1 cellular context compared by ENCODE assay signal in the genomic region with DNA sequence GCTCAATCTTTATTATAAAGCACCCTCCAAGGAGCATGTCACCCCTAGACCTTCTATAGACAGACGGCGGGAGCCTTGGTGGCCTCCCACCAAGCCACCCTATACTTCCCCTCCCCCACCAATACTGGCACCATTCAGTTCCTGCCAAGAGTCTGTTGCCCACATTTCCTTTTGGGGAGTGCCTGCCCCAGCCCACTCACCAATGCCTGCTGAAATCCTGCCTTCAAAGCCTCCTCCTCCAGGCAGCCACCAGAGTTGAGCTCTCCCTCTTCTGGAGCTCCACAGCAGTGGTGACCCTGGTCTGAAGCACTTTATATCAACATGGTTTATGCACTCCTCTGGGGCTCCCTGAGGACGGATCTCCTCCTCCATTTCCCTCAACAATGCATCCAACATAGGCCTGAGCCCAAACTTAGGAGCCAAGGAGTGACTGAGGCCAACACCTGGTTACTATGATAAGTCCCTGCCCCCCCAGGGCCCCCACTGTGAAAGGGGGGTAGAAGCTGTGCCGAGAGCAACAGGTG.
TF ChIP-seq lines count a peak whose summit lies in the region.

No MANE protein-coding gene starts in this region.

TF ChIP-seq in neural cell, 6 proteins besides CTCF, POLR2A, EP300 and RAD21 (continued from another document):
- TF ChIP-seq, protein P1, sequence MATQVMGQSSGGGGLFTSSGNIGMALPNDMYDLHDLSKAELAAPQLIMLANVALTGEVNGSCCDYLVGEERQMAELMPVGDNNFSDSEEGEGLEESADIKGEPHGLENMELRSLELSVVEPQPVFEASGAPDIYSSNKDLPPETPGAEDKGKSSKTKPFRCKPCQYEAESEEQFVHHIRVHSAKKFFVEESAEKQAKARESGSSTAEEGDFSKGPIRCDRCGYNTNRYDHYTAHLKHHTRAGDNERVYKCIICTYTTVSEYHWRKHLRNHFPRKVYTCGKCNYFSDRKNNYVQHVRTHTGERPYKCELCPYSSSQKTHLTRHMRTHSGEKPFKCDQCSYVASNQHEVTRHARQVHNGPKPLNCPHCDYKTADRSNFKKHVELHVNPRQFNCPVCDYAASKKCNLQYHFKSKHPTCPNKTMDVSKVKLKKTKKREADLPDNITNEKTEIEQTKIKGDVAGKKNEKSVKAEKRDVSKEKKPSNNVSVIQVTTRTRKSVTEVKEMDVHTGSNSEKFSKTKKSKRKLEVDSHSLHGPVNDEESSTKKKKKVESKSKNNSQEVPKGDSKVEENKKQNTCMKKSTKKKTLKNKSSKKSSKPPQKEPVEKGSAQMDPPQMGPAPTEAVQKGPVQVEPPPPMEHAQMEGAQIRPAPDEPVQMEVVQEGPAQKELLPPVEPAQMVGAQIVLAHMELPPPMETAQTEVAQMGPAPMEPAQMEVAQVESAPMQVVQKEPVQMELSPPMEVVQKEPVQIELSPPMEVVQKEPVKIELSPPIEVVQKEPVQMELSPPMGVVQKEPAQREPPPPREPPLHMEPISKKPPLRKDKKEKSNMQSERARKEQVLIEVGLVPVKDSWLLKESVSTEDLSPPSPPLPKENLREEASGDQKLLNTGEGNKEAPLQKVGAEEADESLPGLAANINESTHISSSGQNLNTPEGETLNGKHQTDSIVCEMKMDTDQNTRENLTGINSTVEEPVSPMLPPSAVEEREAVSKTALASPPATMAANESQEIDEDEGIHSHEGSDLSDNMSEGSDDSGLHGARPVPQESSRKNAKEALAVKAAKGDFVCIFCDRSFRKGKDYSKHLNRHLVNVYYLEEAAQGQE (IDR thresholded peaks at IDR 0.05; ENCODE audit: borderline replicate concordance), result no peak
- TF ChIP-seq POLR2AphosphoS5 (IDR thresholded peaks at IDR 0.05) (no peak), EZH2 (IDR thresholded peaks at IDR 0.05; ENCODE audit: borderline replicate concordance, insufficient read depth, low read length, poor library complexity, severe bottlenecking) (no peak), SMC3 (conservative IDR thresholded peaks at IDR 0.05; ENCODE audit: poor library complexity) (no peak)
